Comparison of ENCODE assay signal across 8 cellular contexts in the genomic region with DNA sequence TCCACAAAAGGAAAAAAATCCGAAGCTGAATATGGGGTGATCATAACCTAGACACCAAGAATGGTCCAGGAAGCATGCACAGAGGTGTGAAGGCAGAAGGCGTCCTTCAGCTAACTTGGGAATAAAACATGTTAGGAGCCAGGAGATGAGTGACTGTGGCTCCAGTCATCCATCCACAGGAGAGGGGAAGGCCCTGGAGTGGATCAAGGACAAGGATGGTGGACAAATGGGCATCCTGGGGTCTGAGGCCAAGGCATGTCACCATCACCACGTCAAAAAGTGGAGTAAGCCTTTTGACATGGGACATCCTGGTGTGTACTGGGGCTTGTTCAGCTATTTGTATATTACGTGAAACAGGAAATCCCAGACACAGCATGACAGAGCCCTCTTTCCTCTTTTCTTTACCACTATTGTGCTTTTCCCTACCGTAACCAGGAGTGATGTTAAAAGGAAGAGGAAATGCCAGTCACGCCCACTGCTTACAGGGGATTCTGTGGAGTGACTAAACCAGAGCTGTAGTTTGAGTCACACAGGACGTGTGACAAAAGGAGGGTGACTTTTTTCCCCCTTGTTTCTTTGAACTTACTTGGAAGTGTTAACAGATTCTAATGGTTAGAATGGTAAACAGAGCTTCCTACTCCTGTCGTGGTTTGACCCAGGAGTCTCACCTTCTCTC. TPM values are rescaled to one million over a fixed set of nuclear protein-coding genes. Genes with fewer than 3 reads are reported as not detected.
DNase-seq lines count a peak whose midpoint lies in the region; ATAC-seq and TF ChIP-seq lines count a peak whose summit lies in the region.

No MANE protein-coding gene starts in this region.

- WGBS in heart left ventricle, 4 donors, result 45 to 58% (median 48%) methylated on average over 8 of the region's 8 CpGs

- TF ChIP-seq CTCF in Caco-2 (IDR thresholded peaks at IDR 0.05; ENCODE audit: insufficient read depth in 1 of 2, low read depth in 1 of 2, low read length in 1 of 2, severe bottlenecking in 1 of 2, unreplicated experiment in 1 of 2) (no peak), heart left ventricle (IDR thresholded peaks at IDR 0.05) (no peak), osteocyte (IDR thresholded peaks at IDR 0.05) (no peak)

- no peak for TF ChIP-seq POLR2A in heart left ventricle (IDR thresholded peaks at IDR 0.05)

- BruUV-seq in Caco-2 (replicated peaks; lab: Mats Ljungman, UMichigan), result no TSS peak

- H3K4me3 ChIP-seq in Caco-2 (ENCODE audit: low read depth, low read length), result no peak overlapping the region
- no peak overlapping the region for H3K4me3 ChIP-seq in heart left ventricle

- H3K4me3 Mint-ChIP-seq in Caco-2 (ENCODE audit: unreplicated experiment), result no peak overlapping the region
- no peak overlapping the region for H3K4me3 Mint-ChIP-seq in osteocyte (ENCODE audit: unreplicated experiment)

- peaks cover 8% of the 10 kb centered on the region for H3K9me3 Mint-ChIP-seq in Caco-2 (ENCODE audit: unreplicated experiment)
- no peaks in the 10 kb centered on the region for H3K9me3 Mint-ChIP-seq in osteocyte (ENCODE audit: unreplicated experiment)

- H3K36me3 ChIP-seq in Caco-2 (ENCODE audit: control insufficient read depth, insufficient read depth, low read length) (no peaks in the 10 kb centered on the region), heart left ventricle (no peaks in the 10 kb centered on the region)

- peak overlapping the region in 10 of 12 donors; percentile 24 to 83 (median 68) for H3K27ac ChIP-seq in heart left ventricle

- DNase-seq in Caco-2 (no peak), HK-2 (ENCODE audit: unreplicated experiment) (peak; percentile 72), heart left ventricle (peak in 3 of 5 donors; percentile 33 to 48 (median 44)), osteocyte (ENCODE audit: extremely low spot score, unreplicated experiment) (no peak), NAMALWA (ENCODE audit: low spot score) (no peak)
- peak; percentile 22 for DNase-seq in activated CD8-positive, alpha-beta memory T cell treated with anti-CD3 and anti-CD28 coated beads, Interleukin-2, amount 50 U/mL, for 4 hours
- peak; percentile 48 for DNase-seq in stimulated activated CD4-positive, alpha-beta T cell treated with anti-CD3 and anti-CD28 coated beads, Interleukin-4, amount 100 ng/mL, for 1 hour

- H3K4me1 ChIP-seq in Caco-2 (peaks cover 83% of the 10 kb centered on the region), heart left ventricle (peaks cover 0 to 22% (median 0%) of the 10 kb centered on the region in 12 donors)

- POLR2A ChIA-PET in Caco-2 (lab: Charles Lee), result no interaction called here

- peak overlapping the region; percentile 82 for H3K27ac Mint-ChIP-seq in Caco-2 (ENCODE audit: unreplicated experiment)
- H3K27ac Mint-ChIP-seq in osteocyte (ENCODE audit: unreplicated experiment), result no peak overlapping the region

- H3K4me1 Mint-ChIP-seq in Caco-2 (ENCODE audit: low read depth, unreplicated experiment), result peaks cover 53% of the 10 kb centered on the region
- H3K4me1 Mint-ChIP-seq in osteocyte (ENCODE audit: unreplicated experiment), result no peaks in the 10 kb centered on the region

- no peaks in the 10 kb centered on the region for H3K27me3 ChIP-seq in Caco-2 (replicated peaks; ENCODE audit: control insufficient read depth, insufficient read depth, low read length)
- H3K27me3 ChIP-seq in heart left ventricle, result no peaks in the 10 kb centered on the region

- H3K36me3 Mint-ChIP-seq in Caco-2 (ENCODE audit: insufficient read depth, unreplicated experiment) (no peaks in the 10 kb centered on the region), osteocyte (ENCODE audit: unreplicated experiment) (no peaks in the 10 kb centered on the region)

- no peaks in the 10 kb centered on the region for H3K27me3 Mint-ChIP-seq in Caco-2 (ENCODE audit: insufficient read depth, unreplicated experiment)
- H3K27me3 Mint-ChIP-seq in osteocyte (ENCODE audit: unreplicated experiment), result peaks cover 28% of the 10 kb centered on the region

- H3K9me3 ChIP-seq in Caco-2 (no peaks in the 10 kb centered on the region), heart left ventricle (no peaks in the 10 kb centered on the region)

- ATAC-seq in GM21423 (IDR thresholded peaks at IDR 0.05; ENCODE audit: unreplicated experiment) (peak; percentile 76), heart left ventricle (peak in 3 of 4 donors; percentile 85 to 96 (median 93))

- intact Hi-C loops in Caco-2 (cut with micrococcal nuclease; ENCODE audit: unreplicated experiment) (no loop called here), heart left ventricle (cut with DNase I) (loop anchor here in 1 of 10 donors (2.0 kb wide), 1 partner anchor 28 kb away; no protein-coding TSS in a partner anchor)

- CTCF ChIA-PET in Caco-2 (lab: Charles Lee), result no interaction called here

RNA-seq across cellular contexts. Expression of a gene that starts 15.4 kb away (rescaled TPM):
- total RNA-seq in Caco-2 (2022) (46.6 and 47.9 TPM in 2 replicates), heart left ventricle (10 to 100 TPM in 3 of 9 donors, 1 to 10 TPM in 6; 4.6 to 23.8 (median 7.0) TPM), osteocyte (0.46 and 0.57 TPM in 2 replicates)
- polyA plus RNA-seq in heart left ventricle, result 1 to 10 TPM; 4.0 to 7.6 TPM

RNA-seq across cellular contexts. Expression of a gene that starts 57.4 kb away (rescaled TPM):
- 47.4 and 48.8 TPM in 2 replicates for total RNA-seq in Caco-2 (2022)
- 10 to 100 TPM in 8 of 9 donors, 1 to 10 TPM in 1; 10.0 to 20.2 (median 16.5) TPM for total RNA-seq in heart left ventricle
- 10 to 100 TPM; 13.9 to 26.1 TPM for polyA plus RNA-seq in heart left ventricle
- total RNA-seq in osteocyte, result 28.5 and 32.6 TPM in 2 replicates

RNA-seq across cellular contexts. Expression of a gene that starts 57.7 kb away (rescaled TPM):
- 42.3 and 45.6 TPM in 2 replicates for total RNA-seq in Caco-2 (2022)
- total RNA-seq in heart left ventricle, result 10 to 100 TPM; 16.8 to 33.1 (median 24.8) TPM
- polyA plus RNA-seq in heart left ventricle, result 10 to 100 TPM in 1 of 2 donors, 1 to 10 TPM in 1; 6.0 to 20.2 TPM
- 26.3 and 29.1 TPM in 2 replicates for total RNA-seq in osteocyte

Comparison
In these comparisons a context has a peak if more than half of its experiments do, and no peak if none do; other contexts are left out.
1. DNase-seq: peak in HK-2 (single experiment), activated CD8-positive, alpha-beta memory T cell treated with anti-CD3 and anti-CD28 coated beads, Interleukin-2, amount 50 U/mL, for 4 hours (single experiment), heart left ventricle (3 of 5) and stimulated activated CD4-positive, alpha-beta T cell treated with anti-CD3 and anti-CD28 coated beads, Interleukin-4, amount 100 ng/mL, for 1 hour (single experiment); none in Caco-2 (0 of 2), osteocyte (single experiment) and NAMALWA (single experiment).